In the genomic region with DNA sequence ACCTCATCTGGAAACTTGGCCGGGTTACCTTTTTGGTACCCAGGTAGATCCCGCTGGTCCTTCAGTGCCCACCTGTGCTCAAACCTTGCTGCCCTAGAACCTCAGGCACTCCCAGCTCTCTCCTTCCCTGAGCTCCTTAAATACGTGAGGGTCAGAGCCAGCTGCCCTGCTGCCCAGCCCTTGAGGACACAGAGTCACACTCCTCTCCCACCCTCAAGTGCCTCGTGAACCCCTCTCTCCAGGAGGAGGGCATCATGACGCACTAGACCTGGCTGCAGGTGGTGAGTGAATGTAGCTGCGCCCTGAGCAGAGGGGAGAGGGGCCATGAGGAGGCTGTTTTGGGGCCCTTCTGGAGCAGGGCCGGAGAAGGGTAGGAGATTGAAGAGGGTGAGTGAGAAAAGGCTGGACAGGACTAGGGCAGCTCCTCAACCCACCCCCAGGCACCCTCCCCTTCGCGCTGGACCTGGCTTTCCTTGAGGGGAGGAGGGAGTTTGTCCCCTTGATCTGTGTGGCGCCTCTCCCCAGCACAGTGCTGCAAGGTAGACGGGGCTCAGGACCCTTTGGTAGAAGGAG, we compare ENCODE assay signal across 9 cellular contexts. TPM values are rescaled to one million over a fixed set of nuclear protein-coding genes. Genes with fewer than 3 reads are reported as not detected.
DNase-seq lines count a peak whose midpoint lies in the region; ATAC-seq and TF ChIP-seq lines count a peak whose summit lies in the region.
"Had no signal": no experiment of that assay in that cellular context is flagged by ENCODE, and none has a peak within 500 bp of the region (broad histone marks: within the 10 kb centered on the region; RNA-seq: fewer than 3 reads in every experiment).

No MANE protein-coding gene starts in this region.

- H3K27me3 ChIP-seq in H7 (ENCODE audit: control insufficient read depth, insufficient read depth, low read length) (peaks cover 13% of the 10 kb centered on the region), hepatocyte (no peaks in the 10 kb centered on the region), HAP-1 (ENCODE audit: low read depth) (no peaks in the 10 kb centered on the region)

- peaks cover 2% of the 10 kb centered on the region for H3K36me3 Mint-ChIP-seq in progenitor cell of endocrine pancreas (ENCODE audit: insufficient read depth)

- no peaks in the 10 kb centered on the region for H3K79me2 ChIP-seq in hepatocyte

- H3K9me3 ChIP-seq in hepatocyte (ENCODE audit: low read depth) (no peaks in the 10 kb centered on the region), HAP-1 (no peaks in the 10 kb centered on the region)

- H3K4me1 ChIP-seq in hepatocyte (ENCODE audit: insufficient read depth) (peaks cover 5% of the 10 kb centered on the region), HAP-1 (no peaks in the 10 kb centered on the region; the same call in 1 of the 2 replicates)

- WGBS in hepatocyte (ENCODE audit: low lambda C conversion rate, missing lambda C conversion rate): 61% methylated on average over 10 of the region's 11 CpGs

- DNase-seq in H7 (no peak), hepatocyte (ENCODE audit: low spot score) (no peak), progenitor cell of endocrine pancreas (ENCODE audit: low spot score, unreplicated experiment) (no peak), HAP-1 (ENCODE audit: low spot score in 2 of 2) (no peak)
- DNase-seq: NCI-H226 had no signal

- H3K9me2 ChIP-seq in hepatocyte (replicated peaks; ENCODE audit: insufficient read depth): no peaks in the 10 kb centered on the region

- peak overlapping the region; percentile 100 for H3K4me2 ChIP-seq in hepatocyte

- no peaks in the 10 kb centered on the region for H3K9me3 Mint-ChIP-seq in progenitor cell of endocrine pancreas (ENCODE audit: low read depth)

- H3K4me3 Mint-ChIP-seq in progenitor cell of endocrine pancreas (ENCODE audit: low read depth): peak overlapping the region; percentile 73

- peak overlapping the region; percentile 57 for H3K4me3 ChIP-seq in H7 (ENCODE audit: insufficient read depth, low read depth, low read length)
- peak overlapping the region; percentile 72 for H3K4me3 ChIP-seq in hepatocyte
- no peak overlapping the region for H3K4me3 ChIP-seq in HAP-1

- no peaks in the 10 kb centered on the region for H4K20me1 ChIP-seq in hepatocyte (ENCODE audit: insufficient read depth, poor library complexity, severe bottlenecking)

- ATAC-seq in GM21447 (IDR thresholded peaks at IDR 0.05; ENCODE audit: unreplicated experiment) (no peak), GM19463 (IDR thresholded peaks at IDR 0.05; ENCODE audit: unreplicated experiment) (no peak), HG03378 (IDR thresholded peaks at IDR 0.05; ENCODE audit: unreplicated experiment) (no peak)

- peak overlapping the region; percentile 47 for H3K27ac Mint-ChIP-seq in progenitor cell of endocrine pancreas

- peaks cover 18% of the 10 kb centered on the region for H3K4me1 Mint-ChIP-seq in progenitor cell of endocrine pancreas (ENCODE audit: low read depth)

- peak overlapping the region; percentile 99 for H2AFZ ChIP-seq in hepatocyte

- peaks cover 18% of the 10 kb centered on the region for H3K27me3 Mint-ChIP-seq in progenitor cell of endocrine pancreas

- H3K27ac ChIP-seq in VCaP: peak overlapping the region; percentile 89
- H3K27ac ChIP-seq in hepatocyte: no peak overlapping the region

- H3K36me3 ChIP-seq in H7 (replicated peaks; ENCODE audit: control insufficient read depth, insufficient read depth, low read length) (no peaks in the 10 kb centered on the region; the same call in none of the 2 replicates), hepatocyte (replicated peaks; ENCODE audit: insufficient read depth, low read depth) (no peaks in the 10 kb centered on the region), HAP-1 (replicated peaks) (no peaks in the 10 kb centered on the region)

- in situ Hi-C loops in HAP-1 (cut with MboI; ENCODE audit: low sequenced_read_pairs): no loop called here

- TF ChIP-seq CTCF in VCaP (conservative IDR thresholded peaks at IDR 0.05) (no peak), hepatocyte (IDR thresholded peaks at IDR 0.05; ENCODE audit: poor library complexity) (no peak), progenitor cell of endocrine pancreas (IDR thresholded peaks at IDR 0.05; ENCODE audit: unreplicated experiment) (no peak)

RNA-seq across cellular contexts. Expression of a gene that starts 0.9 kb away (rescaled TPM):
- 9.3 and 9.7 TPM in 2 replicates for total RNA-seq in H7 (2014; rRNA removed; shearing (Covaris generic))
- total RNA-seq in hepatocyte: 20.0 and 21.5 TPM in 2 replicates
- polyA plus RNA-seq in hepatocyte: 18.9 and 19.3 TPM in 2 replicates
- 9.2 and 10.7 TPM in 2 replicates for total RNA-seq in progenitor cell of endocrine pancreas
